7 cellular contexts compared by ENCODE assay signal in genomic region chr22:21937821-21938070, GRCh38. TPM values are rescaled to one million over a fixed set of nuclear protein-coding genes. Genes with fewer than 3 reads are reported as not detected.
DNase-seq lines count a peak whose midpoint lies in the region; ATAC-seq, FAIRE-seq and TF ChIP-seq lines count a peak whose summit lies in the region.

No MANE protein-coding gene starts in this region.

- BruUV-seq in IMR-90 (replicated peaks; lab: Mats Ljungman, UMichigan) (no TSS peak), HepG2 (replicated peaks; lab: Mats Ljungman, UMichigan) (no TSS peak)

- H3K36me3 ChIP-seq in IMR-90 (ENCODE audit: control insufficient read depth, insufficient read depth, low read length) (peaks cover 22% of the 10 kb centered on the region), HepG2 (replicated peaks in 1 of 2; ENCODE audit: control insufficient read depth in 1 of 2, insufficient read depth in 2 of 2, low read length in 2 of 2) (peaks cover 1 to 32% of the 10 kb centered on the region in 2 experiments; a peak in 4 of 5 replicates), thymus (ENCODE audit: control insufficient read depth, insufficient read depth) (peaks cover 19% of the 10 kb centered on the region)

- H3K4me3 ChIP-seq in IMR-90 (ENCODE audit: insufficient read depth, low read depth, low read length) (peak overlapping the region; percentile 4; the same call in 1 of the 2 replicates), HepG2 (replicated peaks in 1 of 3; ENCODE audit: insufficient read depth in 1 of 3, low read depth in 2 of 3, low read length in 3 of 3) (peak overlapping the region; percentile 56 to 78 (median 72); a peak in 4 of 6 replicates), thymus (ENCODE audit: low read length) (no peak overlapping the region)

- 0 out of 3 replicates have a peak overlapping the region, but pooled peaks have one; percentile 2 for H2BK15ac ChIP-seq in IMR-90 (ENCODE audit: low read depth, low read length)

- H3K79me2 ChIP-seq in HepG2 (ENCODE audit: insufficient read depth, low read length), result no peaks in the 10 kb centered on the region

- no peak for TF ChIP-seq EP300 in HepG2 (IDR thresholded peaks at IDR 0.05; ENCODE audit: low read depth in 2 of 2, low read length in 2 of 2)
- no peak for TF ChIP-seq EP300 in HepG2 (CRISPR knock-in tag; IDR thresholded peaks at IDR 0.05; ENCODE audit: borderline replicate concordance)

- no peak for TF ChIP-seq RAD21 in IMR-90 (IDR thresholded peaks at IDR 0.05; ENCODE audit: low read length)
- TF ChIP-seq RAD21 in HepG2 (CRISPR knock-in tag; IDR thresholded peaks at IDR 0.05), result no peak

- peak overlapping the region; percentile 25; the same call in 1 of the 2 replicates for H3K18ac ChIP-seq in IMR-90 (ENCODE audit: low read depth, low read length)

- H4K5ac ChIP-seq in IMR-90 (ENCODE audit: low read depth, low read length), result peak overlapping the region; percentile 32; the same call in 1 of the 2 replicates

- H3K9me1 ChIP-seq in IMR-90 (ENCODE audit: insufficient read depth, low read length), result peaks cover 12% of the 10 kb centered on the region

- in situ Hi-C loops in IMR-90 (cut with MboI; ENCODE audit: low sequenced_read_pairs) (loop anchor here (5.0 kb wide), 1 partner anchor 225 kb away; no protein-coding TSS in a partner anchor), HepG2 (cut with HindIII; ENCODE audit: extremely low pct_ligation_motif_present, low pct_unique_long_range_greater_than_20kb) (no loop called here)

- no peaks in the 10 kb centered on the region for H3K27me3 ChIP-seq in IMR-90 (ENCODE audit: control insufficient read depth, insufficient read depth, low read length)
- no peaks in the 10 kb centered on the region for H3K27me3 ChIP-seq in HepG2 (ENCODE audit: control insufficient read depth in 1 of 2, insufficient read depth in 2 of 2, low read length in 2 of 2)
- H3K27me3 ChIP-seq in thymus (ENCODE audit: control insufficient read depth, insufficient read depth), result no peaks in the 10 kb centered on the region

- H3K4ac ChIP-seq in IMR-90 (ENCODE audit: low read depth, low read length), result peak overlapping the region; percentile 79

- H2BK5ac ChIP-seq in IMR-90 (ENCODE audit: low read depth, low read length, poor library complexity, severe bottlenecking), result peak overlapping the region; percentile 95

- FAIRE-seq in HepG2 (lab: Jason Lieb, UNC), result no peak

- H3K4me1 ChIP-seq in IMR-90 (ENCODE audit: control insufficient read depth, insufficient read depth, low read length) (peaks cover 26% of the 10 kb centered on the region), HepG2 (ENCODE audit: insufficient read depth, low read length) (peaks cover 18% of the 10 kb centered on the region), thymus (ENCODE audit: control insufficient read depth, insufficient read depth, low read length) (peaks cover 8% of the 10 kb centered on the region)

- H2AFZ ChIP-seq in IMR-90 (replicated peaks; ENCODE audit: low read length, poor library complexity) (peak overlapping the region; percentile 99), HepG2 (ENCODE audit: low read length) (no peak overlapping the region)

- H3K27ac ChIP-seq in IMR-90 (ENCODE audit: insufficient read depth, low read length) (peak overlapping the region; percentile 87), HepG2 (ENCODE audit: extremely low read length, insufficient read depth, low read length) (peak overlapping the region; percentile 83), thymus (ENCODE audit: low read depth) (peak overlapping the region; percentile 84)

- H2AK5ac ChIP-seq in IMR-90 (ENCODE audit: low read depth, low read length), result peak overlapping the region; percentile 8; the same call in 1 of the 2 replicates

- POLR2A ChIA-PET in IMR-90 (lab: Charles Lee; ENCODE audit: unreplicated experiment) (no interaction called here), HepG2 (lab: Yijun Ruan, JAX) (interaction anchor here (1.8 kb wide), 1 partner anchor 15 kb away, joined by 16 read pairs; the partner anchor contains the start of gene PPM1F)

- H2BK120ac ChIP-seq in IMR-90 (ENCODE audit: low read depth, low read length), result peak overlapping the region; percentile 66

- DNase-seq in IMR-90, result peak; percentile 94
- peak; percentile 89 for DNase-seq in astrocyte of the hippocampus (ENCODE audit: low read depth, low spot score)
- no peak for DNase-seq in HepG2 (ENCODE audit: low spot score)
- DNase-seq in SIG-M5 (lab: John Stamatoyannopoulos, UW), result no peak
- no peak for DNase-seq in NCI-H345 (lab: John Stamatoyannopoulos, UW)
- DNase-seq in stimulated activated CD4-positive, alpha-beta T cell treated with anti-CD3 and anti-CD28 coated beads, Interleukin-4, amount 100 ng/mL, for 1 hour, result no peak

- H3K9ac ChIP-seq in IMR-90 (ENCODE audit: low read depth, low read length) (peak overlapping the region; percentile 15; the same call in 1 of the 2 replicates), HepG2 (ENCODE audit: insufficient read depth, low read depth, low read length) (peak overlapping the region; percentile 46)

- H3K9me3 ChIP-seq in IMR-90 (ENCODE audit: control insufficient read depth, insufficient read depth, low read length) (no peaks in the 10 kb centered on the region), HepG2 (ENCODE audit: low read length) (no peaks in the 10 kb centered on the region), thymus (ENCODE audit: control insufficient read depth) (no peaks in the 10 kb centered on the region)

- H4K8ac ChIP-seq in IMR-90 (ENCODE audit: low read depth in 2 of 2, low read length in 2 of 2), result peak overlapping the region; percentile 49 to 91; a peak in 3 of 4 replicates

- H3K14ac ChIP-seq in IMR-90 (replicated peaks; ENCODE audit: low read depth, low read length), result peak overlapping the region; percentile 68

- intact Hi-C loops in IMR-90 (cut with micrococcal nuclease) (loop anchor here (1.0 to 5.0 kb wide), 4 partner anchors 70 to 270 kb away; partner anchors contain the start of genes MAPK1 and PPIL2), HepG2 (cut with micrococcal nuclease; ENCODE audit: unreplicated experiment) (loop anchor here (1.0 to 5.0 kb wide), 4 partner anchors 15 to 224 kb away; partner anchors contain the start of genes MAPK1 and PPM1F)

- peak overlapping the region; percentile 63; the same call in 1 of the 2 replicates for H3K56ac ChIP-seq in IMR-90 (ENCODE audit: extremely low read depth, insufficient read depth, low read length)

- H3K4me2 ChIP-seq in IMR-90 (ENCODE audit: low read depth, low read length) (peak overlapping the region; percentile 69), HepG2 (ENCODE audit: low read depth, low read length) (peak overlapping the region; percentile 96)

- peaks cover 16 to 69% of the 10 kb centered on the region in 2 experiments for H3K79me1 ChIP-seq in IMR-90 (ENCODE audit: low read depth in 1 of 2, low read length in 2 of 2)

- ATAC-seq in IMR-90 (ENCODE audit: low read depth) (peak; percentile 67), HepG2 (no peak)

- H4K20me1 ChIP-seq in IMR-90 (ENCODE audit: insufficient read depth, low read length), result peaks cover 9% of the 10 kb centered on the region; the same call in 1 of the 2 replicates
- H4K20me1 ChIP-seq in HepG2 (ENCODE audit: insufficient read depth, low read length), result no peaks in the 10 kb centered on the region

- H2BK20ac ChIP-seq in IMR-90 (ENCODE audit: low read depth, low read length), result no peak overlapping the region; the same call in 1 of the 2 replicates

- 5% methylated on average over 6 of the region's 8 CpGs; no CpG with 5 or more reads in 1 of the 2 experiments for WGBS in IMR-90 (ENCODE audit: extremely low coverage in 2 of 2, insufficient read length in 1 of 2), 2 experiments
- WGBS in HepG2 (ENCODE audit: low lambda C conversion rate), result no CpG with 5 or more reads among the region's 8 CpGs
- WGBS in thymus, result 70% methylated on average over 8 of the region's 8 CpGs

- no peak for TF ChIP-seq POLR2A in IMR-90 (IDR thresholded peaks at IDR 0.05; ENCODE audit: low read depth, low read length)
- TF ChIP-seq POLR2A in HepG2 (IDR thresholded peaks at IDR 0.05; ENCODE audit: insufficient read depth in 1 of 2, low read depth in 2 of 2, low read length in 2 of 2), result no peak

- CTCF ChIA-PET in IMR-90 (lab: Yijun Ruan, JAX), result interaction anchor here (0.6 to 1.8 kb wide), 6 partner anchors 15 to 309 kb away, joined by 3 to 12 read pairs (median 4); partner anchors contain the start of gene PPM1F
- CTCF ChIA-PET in HepG2 (lab: Yijun Ruan, JAX; ENCODE audit: low intra/inter-chr PET ratio, low total read pairs), result interaction anchor here (1.6 to 2.0 kb wide), 2 partner anchors 15 to 225 kb away, joined by 15 to 25 read pairs; partner anchors contain the start of gene PPM1F

- H2AK9ac ChIP-seq in IMR-90 (replicated peaks; ENCODE audit: low read depth, low read length, poor library complexity), result peak overlapping the region; percentile 97

- H4K91ac ChIP-seq in IMR-90 (ENCODE audit: insufficient read depth, low read depth, low read length), result peak overlapping the region; percentile 95

- dilution Hi-C loops in IMR-90 (cut with HindIII; ENCODE audit: low sequenced_read_pairs, unreplicated experiment), result no loop called here

- peak overlapping the region; percentile 37 for H3K23ac ChIP-seq in IMR-90 (ENCODE audit: low read depth, low read length)

- TF ChIP-seq CTCF in IMR-90 (conservative IDR thresholded peaks at IDR 0.05; ENCODE audit: low read depth, low read length) (no peak), HepG2 (CRISPR knock-in tag; IDR thresholded peaks at IDR 0.05) (no peak)

RNA-seq across cellular contexts. Expression of gene PPM1F, which starts 14.9 kb away (rescaled TPM):
- total RNA-seq in IMR-90 (2012; rRNA removed) (20.8 and 25.0 TPM in 2 replicates), HepG2 (2016; rRNA removed; fragmentation: Illumina TruSeq; extraction: Trizol) (19.6 and 20.4 TPM in 2 replicates)
- polyA plus RNA-seq in IMR-90 (2012; rRNA removed) (30.3 and 34.0 TPM in 2 replicates), HepG2 (2011; rRNA removed) (11.0 and 14.4 TPM in 2 replicates), thymus (10.5 TPM)
- polyA plus RNA-seq in IMR-90 (2012; cell fraction: cytosol; rRNA removed), result 23.8 and 28.1 TPM in 2 replicates
- polyA plus RNA-seq in IMR-90 (2012; cell fraction: nucleus; rRNA removed; ENCODE audit: low replicate concordance), result 59.4 and 83.4 TPM in 2 replicates
- 1.8 TPM in 2 replicates for total RNA-seq in HepG2 (2016; cell fraction: cytosol; rRNA removed; fragmentation: Illumina TruSeq; extraction: Trizol; ENCODE audit: low read depth)
- total RNA-seq in HepG2 (2016; cell fraction: insoluble cytoplasmic fraction; rRNA removed; fragmentation: Illumina TruSeq; extraction: Trizol), result 19.5 and 19.8 TPM in 2 replicates
- 5.8 and 7.5 TPM in 2 replicates for total RNA-seq in HepG2 (2016; cell fraction: membrane; rRNA removed; fragmentation: Illumina TruSeq; extraction: Trizol)
- total RNA-seq in HepG2 (2016; cell fraction: nucleus; rRNA removed; fragmentation: Illumina TruSeq; extraction: Trizol), result 13.2 and 13.5 TPM in 2 replicates
- 8.9 and 10.5 TPM in 2 replicates for polyA plus RNA-seq in HepG2 (2011; cell fraction: cytosol; rRNA removed)
- polyA plus RNA-seq in HepG2 (2011; cell fraction: nucleus; rRNA removed), result 51.0 and 62.2 TPM in 2 replicates
- polyA plus RNA-seq in HepG2 (2012), result 7.7 and 10.0 TPM in 2 replicates
- polyA plus RNA-seq in HepG2 (2016; cell fraction: cytosol; fragmentation: Illumina TruSeq; extraction: Trizol; ENCODE audit: low read depth), result 1.2 and 1.9 TPM in 2 replicates
- polyA plus RNA-seq in HepG2 (2016; cell fraction: insoluble cytoplasmic fraction; fragmentation: Illumina TruSeq; extraction: Trizol; ENCODE audit: low read depth), result 11.3 and 12.7 TPM in 2 replicates
- 3.0 and 4.1 TPM in 2 replicates for polyA plus RNA-seq in HepG2 (2016; cell fraction: membrane; fragmentation: Illumina TruSeq; extraction: Trizol; ENCODE audit: low read depth)
- 19.5 and 30.2 TPM in 2 replicates for polyA plus RNA-seq in HepG2 (2016; cell fraction: nucleus; fragmentation: Illumina TruSeq; extraction: Trizol; ENCODE audit: insufficient read depth, low read depth)
- polyA minus RNA-seq in HepG2 (2011; rRNA and poly(A)+ RNA removed; ENCODE audit: low replicate concordance), result 9.9 and 30.7 TPM in 2 replicates
- 9.1 and 9.8 TPM in 2 replicates for polyA minus RNA-seq in HepG2 (2011; cell fraction: cytosol; rRNA and poly(A)+ RNA removed)
- 7.8 and 8.6 TPM in 2 replicates for polyA minus RNA-seq in HepG2 (2011; cell fraction: nucleus; rRNA and poly(A)+ RNA removed)

RNA-seq across cellular contexts. Expression of gene TOP3B, which starts 44.8 kb away (rescaled TPM):
- 19.7 and 23.5 TPM in 2 replicates for total RNA-seq in IMR-90 (2012; rRNA removed)
- 21.8 and 23.0 TPM in 2 replicates for polyA plus RNA-seq in IMR-90 (2012; rRNA removed)
- 7.9 and 10.6 TPM in 2 replicates for polyA plus RNA-seq in IMR-90 (2012; cell fraction: cytosol; rRNA removed)
- polyA plus RNA-seq in IMR-90 (2012; cell fraction: nucleus; rRNA removed; ENCODE audit: low replicate concordance), result 57.4 and 109 TPM in 2 replicates
- total RNA-seq in HepG2 (2016; rRNA removed; fragmentation: Illumina TruSeq; extraction: Trizol), result 18.2 and 28.5 TPM in 2 replicates
- total RNA-seq in HepG2 (2016; cell fraction: cytosol; rRNA removed; fragmentation: Illumina TruSeq; extraction: Trizol; ENCODE audit: low read depth), result 15.2 and 19.6 TPM in 2 replicates
- 16.3 and 26.7 TPM in 2 replicates for total RNA-seq in HepG2 (2016; cell fraction: insoluble cytoplasmic fraction; rRNA removed; fragmentation: Illumina TruSeq; extraction: Trizol)
- total RNA-seq in HepG2 (2016; cell fraction: membrane; rRNA removed; fragmentation: Illumina TruSeq; extraction: Trizol), result 11.0 and 11.7 TPM in 2 replicates
- total RNA-seq in HepG2 (2016; cell fraction: nucleus; rRNA removed; fragmentation: Illumina TruSeq; extraction: Trizol), result 44.1 and 55.2 TPM in 2 replicates
- 29.7 and 36.2 TPM in 2 replicates for polyA plus RNA-seq in HepG2 (2011; rRNA removed)
- 8.8 and 12.0 TPM in 2 replicates for polyA plus RNA-seq in HepG2 (2011; cell fraction: cytosol; rRNA removed)
- 321 and 373 TPM in 2 replicates for polyA plus RNA-seq in HepG2 (2011; cell fraction: nucleus; rRNA removed)
- polyA plus RNA-seq in HepG2 (2012), result 22.3 and 45.3 TPM in 2 replicates
- polyA plus RNA-seq in HepG2 (2016; cell fraction: cytosol; fragmentation: Illumina TruSeq; extraction: Trizol; ENCODE audit: low read depth), result 1.6 and 1.8 TPM in 2 replicates
- polyA plus RNA-seq in HepG2 (2016; cell fraction: insoluble cytoplasmic fraction; fragmentation: Illumina TruSeq; extraction: Trizol; ENCODE audit: low read depth), result 13.9 and 14.0 TPM in 2 replicates
- polyA plus RNA-seq in HepG2 (2016; cell fraction: membrane; fragmentation: Illumina TruSeq; extraction: Trizol; ENCODE audit: low read depth), result 2.7 and 2.9 TPM in 2 replicates
- polyA plus RNA-seq in HepG2 (2016; cell fraction: nucleus; fragmentation: Illumina TruSeq; extraction: Trizol; ENCODE audit: insufficient read depth, low read depth), result 115 and 122 TPM in 2 replicates
- polyA minus RNA-seq in HepG2 (2011; rRNA and poly(A)+ RNA removed; ENCODE audit: low replicate concordance), result 29.4 and 31.9 TPM in 2 replicates
- 3.7 and 5.9 TPM in 2 replicates for polyA minus RNA-seq in HepG2 (2011; cell fraction: cytosol; rRNA and poly(A)+ RNA removed)
- 49.7 and 52.4 TPM in 2 replicates for polyA minus RNA-seq in HepG2 (2011; cell fraction: nucleus; rRNA and poly(A)+ RNA removed)
- polyA plus RNA-seq in thymus, result 18.4 TPM

Comparison
In these comparisons a context has a peak if more than half of its experiments do, and no peak if none do; other contexts are left out.
1. DNase-seq: peak in IMR-90 (single experiment) and astrocyte of the hippocampus (single experiment); none in HepG2 (single experiment), SIG-M5 (single experiment), NCI-H345 (single experiment) and stimulated activated CD4-positive, alpha-beta T cell treated with anti-CD3 and anti-CD28 coated beads, Interleukin-4, amount 100 ng/mL, for 1 hour (single experiment).
2. Peak in every context shown above with its lines, with median percentiles within 50 percentile points of each other: H3K27ac ChIP-seq.